1 cellular context compared by ENCODE assay signal in genomic region chr5:26121343-26121742, GRCh38.
TF ChIP-seq lines count a peak whose summit lies in the region.

No MANE protein-coding gene starts in this region.

TF ChIP-seq in WTC11, 78 proteins besides CTCF, POLR2A, EP300 and RAD21 (continued from another document):
- TF ChIP-seq ZNF532 (CRISPR knock-in tag; IDR thresholded peaks at IDR 0.05; ENCODE audit: borderline replicate concordance) (no peak), NFE2L1 (CRISPR knock-in tag; IDR thresholded peaks at IDR 0.05) (no peak), USF2 (CRISPR knock-in tag; IDR thresholded peaks at IDR 0.05) (no peak), IRF1 (CRISPR knock-in tag; IDR thresholded peaks at IDR 0.05) (no peak), FOXK1 (CRISPR knock-in tag; IDR thresholded peaks at IDR 0.05) (no peak), ESRRA (CRISPR knock-in tag; IDR thresholded peaks at IDR 0.05; ENCODE audit: borderline replicate concordance) (no peak)
